Comparison of ENCODE assay signal across 10 cellular contexts in genomic region chr1:198678901-198679329, GRCh38. TPM values are rescaled to one million over a fixed set of nuclear protein-coding genes. Genes with fewer than 3 reads are reported as not detected.
A peak's percentile ranks its signal among the peaks of the same experiment; 100 is the strongest.
DNase-seq lines count a peak whose midpoint lies in the region; ATAC-seq and TF ChIP-seq lines count a peak whose summit lies in the region.
"Had no signal": no experiment of that assay in that cellular context is flagged by ENCODE, and none has a peak within 500 bp of the region (broad histone marks: within the 10 kb centered on the region; RNA-seq: fewer than 3 reads in every experiment).

No MANE protein-coding gene starts in this region.

- peaks cover 5% of the 10 kb centered on the region for H3K4me1 ChIP-seq in suprapubic skin

- H3K36me3 ChIP-seq in suprapubic skin, result no peaks in the 10 kb centered on the region

- TF ChIP-seq POLR2A in suprapubic skin (IDR thresholded peaks at IDR 0.05), result no peak

- ATAC-seq in HG03060 (IDR thresholded peaks at IDR 0.05; ENCODE audit: low read depth, unreplicated experiment), result peak; percentile 17
- no peak for ATAC-seq in activated T-cell treated with anti-CD3 and anti-CD28 coated beads, Interleukin-2, amount 50 U/mL, for 4 hours
- ATAC-seq in stimulated activated naive CD8-positive, alpha-beta T cell treated with anti-CD3 and anti-CD28 coated beads, Interleukin-15, amount 100 ng/mL, for 72 hours, result peak; percentile 39

- TF ChIP-seq CTCF in suprapubic skin (IDR thresholded peaks at IDR 0.05), result no peak

- H3K4me1 Mint-ChIP-seq in activated T-cell treated with anti-CD3 and anti-CD28 coated beads, Interleukin-2, amount 50 U/mL, for 4 hours (ENCODE audit: low read depth), result peaks cover 85% of the 10 kb centered on the region
- peaks cover 86% of the 10 kb centered on the region for H3K4me1 Mint-ChIP-seq in stimulated activated naive CD8-positive, alpha-beta T cell treated with anti-CD3 and anti-CD28 coated beads, Interleukin-15, amount 100 ng/mL, for 72 hours

- no peak overlapping the region for H3K27ac ChIP-seq in suprapubic skin

- WGBS in suprapubic skin, result 85% methylated on average over 12 of the region's 12 CpGs

- TF ChIP-seq EP300 in suprapubic skin (IDR thresholded peaks at IDR 0.05), result no peak

- H3K9me3 Mint-ChIP-seq in activated T-cell treated with anti-CD3 and anti-CD28 coated beads, Interleukin-2, amount 50 U/mL, for 4 hours, result no peaks in the 10 kb centered on the region
- H3K9me3 Mint-ChIP-seq in stimulated activated naive CD8-positive, alpha-beta T cell treated with anti-CD3 and anti-CD28 coated beads, Interleukin-15, amount 100 ng/mL, for 72 hours, result no peaks in the 10 kb centered on the region

- peak overlapping the region; percentile 81 to 98 for H3K27ac Mint-ChIP-seq in stimulated activated naive CD8-positive, alpha-beta T cell treated with anti-CD3 and anti-CD28 coated beads, Interleukin-15, amount 100 ng/mL, for 72 hours

- H3K27me3 ChIP-seq in suprapubic skin, result no peaks in the 10 kb centered on the region

- peaks cover 26% of the 10 kb centered on the region for H3K36me3 Mint-ChIP-seq in activated T-cell treated with anti-CD3 and anti-CD28 coated beads, Interleukin-2, amount 50 U/mL, for 4 hours (ENCODE audit: insufficient read depth)

- H3K9me3 ChIP-seq in suprapubic skin, result no peaks in the 10 kb centered on the region

- H3K4me3 Mint-ChIP-seq in activated T-cell treated with anti-CD3 and anti-CD28 coated beads, Interleukin-2, amount 50 U/mL, for 4 hours, result peak overlapping the region; percentile 80
- H3K4me3 Mint-ChIP-seq in stimulated activated naive CD8-positive, alpha-beta T cell treated with anti-CD3 and anti-CD28 coated beads, Interleukin-15, amount 100 ng/mL, for 72 hours, result peak overlapping the region; percentile 58 to 81

- H3K4me3 ChIP-seq in suprapubic skin, result no peak overlapping the region

- H3K27me3 Mint-ChIP-seq in activated T-cell treated with anti-CD3 and anti-CD28 coated beads, Interleukin-2, amount 50 U/mL, for 4 hours (ENCODE audit: low read depth), result no peaks in the 10 kb centered on the region
- H3K27me3 Mint-ChIP-seq in stimulated activated naive CD8-positive, alpha-beta T cell treated with anti-CD3 and anti-CD28 coated beads, Interleukin-15, amount 100 ng/mL, for 72 hours, result no peaks in the 10 kb centered on the region

- peak; percentile 46 for DNase-seq in activated CD4-positive, alpha-beta T cell treated with anti-CD3 and anti-CD28 coated beads for 48 hours
- no peak for DNase-seq in activated CD4-positive, alpha-beta T cell treated with anti-CD3 and anti-CD28 coated beads for 1 hour
- DNase-seq in activated T-cell treated with anti-CD3 and anti-CD28 coated beads, Interleukin-2, amount 50 U/mL, for 4 hours, result no peak
- peak; percentile 39 to 50 for DNase-seq in stimulated activated naive CD8-positive, alpha-beta T cell treated with anti-CD3 and anti-CD28 coated beads, Interleukin-15, amount 100 ng/mL, for 72 hours
- DNase-seq in superior temporal gyrus (ENCODE audit: extremely low spot score) (no peak), suprapubic skin (ENCODE audit: low spot score in 2 of 2) (no peak), LoVo (ENCODE audit: low spot score) (no peak)
- DNase-seq: kidney had no signal

RNA-seq across cellular contexts. Expression of gene PTPRC, which starts 40.1 kb away (rescaled TPM):
- total RNA-seq in activated T-cell treated with anti-CD3 and anti-CD28 coated beads, Interleukin-2, amount 50 U/mL, for 4 hours, result 100 to 1,000 TPM; 181 to 243 (median 224) TPM
- 10 to 100 TPM in 1 of 4 donors, 1 to 10 TPM in 3; 4.7 to 11.4 (median 6.7) TPM for total RNA-seq in suprapubic skin
- total RNA-seq: dermis microvascular lymphatic vessel endothelial cell had no signal

Comparison
In these comparisons a context has a peak if more than half of its experiments do, and no peak if none do; other contexts are left out.
1. DNase-seq: peak in activated CD4-positive, alpha-beta T cell treated with anti-CD3 and anti-CD28 coated beads for 48 hours (single experiment) and stimulated activated naive CD8-positive, alpha-beta T cell treated with anti-CD3 and anti-CD28 coated beads, Interleukin-15, amount 100 ng/mL, for 72 hours (2 of 2); none in activated CD4-positive, alpha-beta T cell treated with anti-CD3 and anti-CD28 coated beads for 1 hour (single experiment), activated T-cell treated with anti-CD3 and anti-CD28 coated beads, Interleukin-2, amount 50 U/mL, for 4 hours (single experiment), superior temporal gyrus (single experiment), suprapubic skin (0 of 2) and LoVo (single experiment).
2. ATAC-seq: peak in HG03060 (single experiment) and stimulated activated naive CD8-positive, alpha-beta T cell treated with anti-CD3 and anti-CD28 coated beads, Interleukin-15, amount 100 ng/mL, for 72 hours (single experiment); none in activated T-cell treated with anti-CD3 and anti-CD28 coated beads, Interleukin-2, amount 50 U/mL, for 4 hours (0 of 2).
3. RNA of gene PTPRC, which starts 40.1 kb away (total RNA-seq): 181 to 243 TPM in activated T-cell treated with anti-CD3 and anti-CD28 coated beads, Interleukin-2, amount 50 U/mL, for 4 hours; 4.7 to 11.4 TPM in suprapubic skin; every median in the first group is over 10 times any median in the second.